ENCODE assay signal across 8 cellular contexts in genomic region chr12:48156648-48157015, GRCh38. TPM values are rescaled to one million over a fixed set of nuclear protein-coding genes. Genes with fewer than 3 reads are reported as not detected.
A peak's percentile ranks its signal among the peaks of the same experiment; 100 is the strongest.
DNase-seq lines count a peak whose midpoint lies in the region; ATAC-seq, FAIRE-seq and TF ChIP-seq lines count a peak whose summit lies in the region.

No MANE protein-coding gene starts in this region.

- H2AFZ ChIP-seq in PC-9, result peak overlapping the region; percentile 100

- H3K36me3 ChIP-seq in CD4-positive, alpha-beta memory T cell (ENCODE audit: insufficient read depth, low read length), result peaks cover 13% of the 10 kb centered on the region
- H3K36me3 ChIP-seq in PC-9 (ENCODE audit: low read depth) (no peaks in the 10 kb centered on the region; the same call in 1 of the 2 replicates), neutrophil (peaks cover 30% of the 10 kb centered on the region)

- H4K20me1 ChIP-seq in PC-9 (ENCODE audit: insufficient read depth), result no peaks in the 10 kb centered on the region

- peaks cover 6% of the 10 kb centered on the region; the same call in 1 of the 2 replicates for H3F3A ChIP-seq in PC-9 (ENCODE audit: insufficient read depth, low read depth)

- H3K4me1 ChIP-seq in CD4-positive, alpha-beta memory T cell (ENCODE audit: insufficient read depth, low read length), result peaks cover 23% of the 10 kb centered on the region
- H3K4me1 ChIP-seq in PC-9 (replicated peaks; ENCODE audit: insufficient read depth) (peaks cover 7% of the 10 kb centered on the region; the same call in 1 of the 2 replicates), neutrophil (ENCODE audit: control insufficient read depth in 1 of 2, insufficient read depth in 1 of 2, low read depth in 1 of 2, low read length in 1 of 2) (peaks cover 22 to 25% of the 10 kb centered on the region in 2 experiments)

- H3K9me3 Mint-ChIP-seq in CD4-positive, alpha-beta memory T cell, result peaks cover 0 to 2% (median 0%) of the 10 kb centered on the region in 8 donors

- H3K27me3 ChIP-seq in CD4-positive, alpha-beta memory T cell (ENCODE audit: insufficient read depth, low read length), result no peaks in the 10 kb centered on the region
- H3K27me3 ChIP-seq in PC-9 (ENCODE audit: insufficient read depth, low read depth), result no peaks in the 10 kb centered on the region
- H3K27me3 ChIP-seq in neutrophil, result no peaks in the 10 kb centered on the region

- H3K9me2 ChIP-seq in PC-9 (ENCODE audit: insufficient read depth), result no peaks in the 10 kb centered on the region

- POLR2A ChIA-PET in CD4-positive, alpha-beta memory T cell (lab: Charles Lee; ENCODE audit: partially characterized antibody), result interaction anchor here (0.9 to 5.0 kb wide), 7 partner anchors 15 to 324 kb away, joined by 3 to 90 read pairs (median 14); partner anchors contain the start of genes CCDC184, PFKM, SENP1 and VDR
- POLR2A ChIA-PET in PC-9 (lab: Charles Lee; ENCODE audit: unreplicated experiment), result interaction anchor here (0.7 kb wide), 1 partner anchor 317 kb away, joined by 26 read pairs; no protein-coding TSS in a partner anchor

- CTCF ChIA-PET in CD4-positive, alpha-beta memory T cell (lab: Charles Lee; ENCODE audit: partially characterized antibody), result interaction anchor here (1.0 to 4.8 kb wide), 13 partner anchors 8 to 413 kb away, joined by 3 to 42 read pairs (median 6); partner anchors contain the start of genes CCDC184, SENP1 and TMEM106C
- CTCF ChIA-PET in PC-9 (lab: Charles Lee), result interaction anchor here (0.7 kb wide), 2 partner anchors 505 to 801 kb away, joined by 3 to 10 read pairs; partner anchors contain the start of gene ARF3

- intact Hi-C loops in CD4-positive, alpha-beta memory T cell (cut with micrococcal nuclease), result loop anchor here (1.0 to 2.0 kb wide), 5 partner anchors 27 to 450 kb away; partner anchors contain the start of genes CCDC184, RPAP3, SENP1 and TMEM106C
- intact Hi-C loops in PC-9 (cut with micrococcal nuclease; ENCODE audit: unreplicated experiment), result loop anchor here (1.0 to 5.0 kb wide), 3 partner anchors 49 to 462 kb away; partner anchors contain the start of gene SENP1

- peaks cover 10 to 28% of the 10 kb centered on the region in 2 donors for H3K36me3 Mint-ChIP-seq in CD4-positive, alpha-beta memory T cell

- no peak for FAIRE-seq in GM19239 (lab: Jason Lieb, UNC)
- FAIRE-seq in D721Med (lab: Jason Lieb, UNC), result no peak

- peak overlapping the region; percentile 81 for H3K27ac ChIP-seq in CD4-positive, alpha-beta memory T cell (ENCODE audit: low read depth, low read length)
- H3K27ac ChIP-seq in PC-9 (no peak overlapping the region), neutrophil (peak overlapping the region; percentile 91)

- no peak for DNase-seq in CD4-positive, alpha-beta memory T cell
- DNase-seq in PC-9, result no peak
- no peak for DNase-seq in epithelial cell of esophagus (ENCODE audit: low read depth)
- DNase-seq in GM19239 (ENCODE audit: insufficient read length, low spot score), result no peak
- DNase-seq in D721Med (ENCODE audit: insufficient read length, low spot score), result no peak

- no peak for ATAC-seq in GM18502 (IDR thresholded peaks at IDR 0.05; ENCODE audit: poor library complexity, unreplicated experiment)
- ATAC-seq in GM21528 (IDR thresholded peaks at IDR 0.05; ENCODE audit: low FRiP score, unreplicated experiment), result no peak

- H3K27me3 Mint-ChIP-seq in CD4-positive, alpha-beta memory T cell, result no peaks in the 10 kb centered on the region

- H3K4me1 Mint-ChIP-seq in CD4-positive, alpha-beta memory T cell, result peaks cover 18 to 54% (median 35%) of the 10 kb centered on the region in 4 donors

- TF ChIP-seq CTCF in PC-9 (conservative IDR thresholded peaks at IDR 0.05) (no peak), epithelial cell of esophagus (IDR thresholded peaks at IDR 0.05; ENCODE audit: insufficient read depth, low read depth, low read length, missing control alignments) (no peak), neutrophil (IDR thresholded peaks at IDR 0.05) (no peak), D721Med (IDR thresholded peaks at IDR 0.05; ENCODE audit: insufficient read depth, missing control alignments) (no peak)

- peak overlapping the region; percentile 76 to 84 for H3K4me3 ChIP-seq in CD4-positive, alpha-beta memory T cell (ENCODE audit: low read length in 2 of 2)
- H3K4me3 ChIP-seq in PC-9 (peak overlapping the region; percentile 90), epithelial cell of esophagus (ENCODE audit: low read length) (peak overlapping the region; percentile 95), neutrophil (ENCODE audit: low read depth in 1 of 2, low read length in 1 of 2) (peak overlapping the region; percentile 74 to 78)

- BruUV-seq in PC-9 (replicated peaks; lab: Mats Ljungman, UMichigan), result no TSS peak

- H3K4me3 Mint-ChIP-seq in CD4-positive, alpha-beta memory T cell, result peak overlapping the region; percentile 94 to 98 (median 97)

- H3K27ac Mint-ChIP-seq in CD4-positive, alpha-beta memory T cell, result peak overlapping the region; percentile 96 to 99 (median 99)

- H3K79me2 ChIP-seq in PC-9 (ENCODE audit: low read depth), result peaks cover 20% of the 10 kb centered on the region

- H3K9me3 ChIP-seq in CD4-positive, alpha-beta memory T cell (ENCODE audit: control insufficient read depth in 1 of 2, low read length in 2 of 2), result no peaks in the 10 kb centered on the region
- H3K9me3 ChIP-seq in PC-9 (ENCODE audit: insufficient read depth, low read depth) (no peaks in the 10 kb centered on the region), neutrophil (no peaks in the 10 kb centered on the region)

- H3K4me2 ChIP-seq in PC-9, result peak overlapping the region; percentile 98

RNA-seq across cellular contexts. Expression of gene ASB8, which starts 0.7 kb away (rescaled TPM):
- 10 to 100 TPM; 61.0 to 64.6 TPM for total RNA-seq in CD4-positive, alpha-beta memory T cell
- 10 to 100 TPM; 63.1 to 64.1 TPM for polyA plus RNA-seq in CD4-positive, alpha-beta memory T cell
- total RNA-seq in PC-9 (2021), result 21.8 and 25.1 TPM in 2 replicates

RNA-seq across cellular contexts. Expression of gene CCDC184, which starts 26.8 kb away (rescaled TPM):
- under 1 TPM; 0.42 to 0.47 TPM for total RNA-seq in CD4-positive, alpha-beta memory T cell
- under 1 TPM in 1 of 2 donors, not detected in 1; 0.15 TPM for polyA plus RNA-seq in CD4-positive, alpha-beta memory T cell
- not detected in 2 replicates for total RNA-seq in PC-9 (2021)

RNA-seq across cellular contexts. Expression of gene PFKM, which starts 37.5 kb away (rescaled TPM):
- total RNA-seq in CD4-positive, alpha-beta memory T cell, result 10 to 100 TPM; 13.6 to 14.6 TPM
- 1 to 10 TPM; 7.8 to 8.3 TPM for polyA plus RNA-seq in CD4-positive, alpha-beta memory T cell
- 63.2 and 67.6 TPM in 2 replicates for total RNA-seq in PC-9 (2021)

RNA-seq across cellular contexts. Expression of gene OR10AD1, which starts 46.5 kb away (rescaled TPM):
- not detected for total RNA-seq in CD4-positive, alpha-beta memory T cell
- polyA plus RNA-seq in CD4-positive, alpha-beta memory T cell, result not detected
- not detected in 2 replicates for total RNA-seq in PC-9 (2021)

RNA-seq across cellular contexts. Expression of gene SENP1, which starts 50.8 kb away (rescaled TPM):
- 10 to 100 TPM; 28.7 to 35.1 TPM for total RNA-seq in CD4-positive, alpha-beta memory T cell
- polyA plus RNA-seq in CD4-positive, alpha-beta memory T cell, result 1 to 10 TPM; 6.1 to 10.0 TPM
- 20.9 and 23.0 TPM in 2 replicates for total RNA-seq in PC-9 (2021)
